Comparison of ENCODE assay signal across 8 cellular contexts in genomic region chr1:42381424-42381673, GRCh38. TPM values are rescaled to one million over a fixed set of nuclear protein-coding genes. Genes with fewer than 3 reads are reported as not detected.
DNase-seq lines count a peak whose midpoint lies in the region; ATAC-seq and TF ChIP-seq lines count a peak whose summit lies in the region.

No MANE protein-coding gene starts in this region.

- H3K4me1 ChIP-seq in CD8-positive, alpha-beta memory T cell (ENCODE audit: insufficient read depth, low read length) = peaks cover 4% of the 10 kb centered on the region
- peaks cover 0 to 25% of the 10 kb centered on the region in 2 experiments; a peak in 3 of 4 replicates for H3K4me1 ChIP-seq in HCT116 (ENCODE audit: control insufficient read depth in 1 of 2, insufficient read depth in 2 of 2, low read length in 2 of 2)
- H3K4me1 ChIP-seq in neural progenitor cell = peaks cover 8% of the 10 kb centered on the region
- H3K4me1 ChIP-seq in ascending aorta = peaks cover 3 to 5% of the 10 kb centered on the region in 2 donors

- intact Hi-C loops in HCT116 (cut with micrococcal nuclease) (no loop called here), ascending aorta (cut with DNase I) (no loop called here)

- no peak for DNase-seq in CD8-positive, alpha-beta memory T cell
- no peak for DNase-seq in HCT116 (ENCODE audit: low read depth, low spot score)
- no peak for DNase-seq in neural progenitor cell (ENCODE audit: low spot score)
- DNase-seq in NCI-H1417 treated with DMSO at 0.1 percent for 48 hours (lab: John Stamatoyannopoulos, UW) = no peak
- DNase-seq in effector CD4-positive, alpha-beta T cell = no peak
- DNase-seq in ascending aorta (ENCODE audit: low spot score in 2 of 2) = no peak
- no peak for DNase-seq in GM19238 (ENCODE audit: insufficient read length, low spot score)

- H3K4me1 Mint-ChIP-seq in CD8-positive, alpha-beta memory T cell = peaks cover 6 to 19% (median 9%) of the 10 kb centered on the region in 3 donors
- H3K4me1 Mint-ChIP-seq in brain (peaks cover 33% of the 10 kb centered on the region), neural progenitor cell (peaks cover 6% of the 10 kb centered on the region)

- H3K9me3 Mint-ChIP-seq in CD8-positive, alpha-beta memory T cell = no peaks in the 10 kb centered on the region
- no peaks in the 10 kb centered on the region for H3K9me3 Mint-ChIP-seq in brain
- H3K9me3 Mint-ChIP-seq in neural progenitor cell = no peaks in the 10 kb centered on the region

- no peaks in the 10 kb centered on the region for H3K9me3 ChIP-seq in CD8-positive, alpha-beta memory T cell (ENCODE audit: low read length)
- H3K9me3 ChIP-seq in HCT116 (ENCODE audit: control insufficient read depth in 1 of 2, insufficient read depth in 1 of 2, low read depth in 1 of 2, low read length in 2 of 2) = no peaks in the 10 kb centered on the region
- H3K9me3 ChIP-seq in neural progenitor cell (ENCODE audit: low read depth) = no peaks in the 10 kb centered on the region
- no peaks in the 10 kb centered on the region for H3K9me3 ChIP-seq in ascending aorta

- H3K9ac ChIP-seq in HCT116 (ENCODE audit: low read length) = no peak overlapping the region; the same call in 1 of the 2 replicates
- H3K9ac ChIP-seq in neural progenitor cell = no peak overlapping the region

- H3K27ac ChIP-seq in CD8-positive, alpha-beta memory T cell (ENCODE audit: low read depth, low read length) = no peak overlapping the region
- no peak overlapping the region for H3K27ac ChIP-seq in HCT116 (ENCODE audit: low read depth, low read length)
- no peak overlapping the region for H3K27ac ChIP-seq in neural progenitor cell
- H3K27ac ChIP-seq in ascending aorta = no peak overlapping the region

- no peaks in the 10 kb centered on the region for H3K27me3 ChIP-seq in CD8-positive, alpha-beta memory T cell (ENCODE audit: insufficient read depth, low read length, poor library complexity, severe bottlenecking)
- H3K27me3 ChIP-seq in HCT116 (ENCODE audit: insufficient read depth, low read length) = no peaks in the 10 kb centered on the region
- peaks cover 51% of the 10 kb centered on the region for H3K27me3 ChIP-seq in neural progenitor cell
- peaks cover 7% of the 10 kb centered on the region for H3K27me3 ChIP-seq in ascending aorta

- CTCF ChIA-PET in CD8-positive, alpha-beta memory T cell (lab: Charles Lee) = no interaction called here
- CTCF ChIA-PET in HCT116 (lab: Charles Lee) = no interaction called here

- H3K4me3 ChIP-seq in CD8-positive, alpha-beta memory T cell (ENCODE audit: low read length) = no peak overlapping the region
- peak overlapping the region; percentile 43 to 61 for H3K4me3 ChIP-seq in HCT116 (replicated peaks in 1 of 2; ENCODE audit: low read depth in 1 of 2, low read length in 2 of 2)
- H3K4me3 ChIP-seq in neural progenitor cell = peak overlapping the region; percentile 79
- H3K4me3 ChIP-seq in ascending aorta = peak overlapping the region in 1 of 2 donors; percentile 82

- no peaks in the 10 kb centered on the region for H3K36me3 ChIP-seq in CD8-positive, alpha-beta memory T cell (ENCODE audit: insufficient read depth, low read length)
- H3K36me3 ChIP-seq in HCT116 (ENCODE audit: control insufficient read depth in 1 of 2, insufficient read depth in 2 of 2, low read length in 2 of 2) = no peaks in the 10 kb centered on the region
- H3K36me3 ChIP-seq in neural progenitor cell = no peaks in the 10 kb centered on the region
- H3K36me3 ChIP-seq in ascending aorta = no peaks in the 10 kb centered on the region

- H3K9me2 ChIP-seq in HCT116 (ENCODE audit: insufficient read depth) = no peaks in the 10 kb centered on the region

- H3F3A ChIP-seq in neural progenitor cell (ENCODE audit: low read depth) = peaks cover 9% of the 10 kb centered on the region

- H3K4me3 Mint-ChIP-seq in CD8-positive, alpha-beta memory T cell = peak overlapping the region in 6 of 7 donors; percentile 52 to 70 (median 67)
- peak overlapping the region; percentile 78 to 89 (median 86) for H3K4me3 Mint-ChIP-seq in brain
- H3K4me3 Mint-ChIP-seq in neural progenitor cell = peak overlapping the region; percentile 80

- TF ChIP-seq RAD21 in HCT116 (IDR thresholded peaks at IDR 0.05; ENCODE audit: low read depth) = no peak

- POLR2A ChIA-PET in CD8-positive, alpha-beta memory T cell (lab: Charles Lee) = no interaction called here
- POLR2A ChIA-PET in HCT116 (lab: Charles Lee) = no interaction called here

- no TSS peak for BruUV-seq in HCT116 (replicated peaks; lab: Mats Ljungman, UMichigan)

- H2AFZ ChIP-seq in HCT116 (ENCODE audit: low read depth, low read length, poor library complexity, severe bottlenecking) = no peak overlapping the region
- peak overlapping the region; percentile 100 for H2AFZ ChIP-seq in neural progenitor cell (replicated peaks)

- TF ChIP-seq CTCF in HCT116 (IDR thresholded peaks at IDR 0.05 in 2 of 3, conservative IDR thresholded peaks at IDR 0.05 in 1 of 3; ENCODE audit: borderline replicate concordance in 1 of 3, insufficient read depth in 1 of 3, low read depth in 2 of 3, low read length in 2 of 3) (no peak), brain (conservative IDR thresholded peaks at IDR 0.05) (no peak), neural progenitor cell (IDR thresholded peaks at IDR 0.05) (no peak), ascending aorta (IDR thresholded peaks at IDR 0.05) (no peak)

- RAD21 ChIA-PET in HCT116 (lab: Charles Lee; ENCODE audit: low non-redundant PET in 1 of 2, low total read pairs in 2 of 2, uncharacterized antibody in 2 of 2, unreplicated experiment in 2 of 2) = no interaction called here

- H3K27me3 Mint-ChIP-seq in CD8-positive, alpha-beta memory T cell = peaks cover 28 to 63% of the 10 kb centered on the region in 2 donors
- H3K27me3 Mint-ChIP-seq in brain (peaks cover 9% of the 10 kb centered on the region), neural progenitor cell (ENCODE audit: insufficient read depth, low read depth) (peaks cover 24% of the 10 kb centered on the region)

- H4K20me1 ChIP-seq in HCT116 (ENCODE audit: insufficient read depth) (no peaks in the 10 kb centered on the region), neural progenitor cell (ENCODE audit: low read depth) (no peaks in the 10 kb centered on the region)

- H3K27ac Mint-ChIP-seq in CD8-positive, alpha-beta memory T cell = peak overlapping the region in 1 of 8 donors; percentile 11
- H3K27ac Mint-ChIP-seq in brain (peak overlapping the region in 2 of 5 experiments; percentile 53 to 72), neural progenitor cell (no peak overlapping the region)

- no peak for TF ChIP-seq POLR2A in HCT116 (IDR thresholded peaks at IDR 0.05; ENCODE audit: borderline replicate concordance, extremely low read depth, insufficient read depth, insufficient read length)

- ATAC-seq in HCT116 = no peak

- H3K4me2 ChIP-seq in HCT116 (ENCODE audit: low read length) (peak overlapping the region; percentile 85), neural progenitor cell (peak overlapping the region; percentile 100)

- H3K36me3 Mint-ChIP-seq in CD8-positive, alpha-beta memory T cell = no peaks in the 10 kb centered on the region
- H3K36me3 Mint-ChIP-seq in brain (no peaks in the 10 kb centered on the region), neural progenitor cell (no peaks in the 10 kb centered on the region)

- H3K79me2 ChIP-seq in HCT116 (ENCODE audit: insufficient read depth, low read length) (no peaks in the 10 kb centered on the region), neural progenitor cell (ENCODE audit: low read depth) (no peaks in the 10 kb centered on the region)

TF ChIP-seq in HCT116, 20 proteins besides CTCF, POLR2A, EP300 and RAD21 (continues in another document):
- TF ChIP-seq SRF (IDR thresholded peaks at IDR 0.05; ENCODE audit: low read depth) = no peak
- TF ChIP-seq EZH2phosphoT487 (IDR thresholded peaks at IDR 0.05; ENCODE audit: borderline replicate concordance) = no peak
- no peak for TF ChIP-seq SIN3A (IDR thresholded peaks at IDR 0.05; ENCODE audit: low read depth)
- TF ChIP-seq ATF3 (IDR thresholded peaks at IDR 0.05) = no peak
- no peak for TF ChIP-seq MAX (IDR thresholded peaks at IDR 0.05)
- no peak for TF ChIP-seq ELF1 (IDR thresholded peaks at IDR 0.05; ENCODE audit: borderline replicate concordance, low read depth)
- TF ChIP-seq EGR1 (IDR thresholded peaks at IDR 0.05; ENCODE audit: low read depth) = no peak
- no peak for TF ChIP-seq FOSL1 (IDR thresholded peaks at IDR 0.05; ENCODE audit: low read depth)

RNA-seq across cellular contexts. Expression of gene RIMKLA, which starts 0.8 kb away (rescaled TPM):
- 1 to 10 TPM; 1.4 to 2.0 TPM for total RNA-seq in CD8-positive, alpha-beta memory T cell
- 0.24 TPM for polyA plus RNA-seq in CD8-positive, alpha-beta memory T cell
- 4.9 TPM for total RNA-seq in HCT116 (2021; ENCODE audit: unreplicated experiment)
- polyA plus RNA-seq in HCT116 (2012) = 3.7 and 5.1 TPM in 2 replicates
- polyA plus RNA-seq in brain (ENCODE audit: insufficient read depth, low read depth, low replicate concordance) = 29.9 TPM
- total RNA-seq in neural progenitor cell (ENCODE audit: low replicate concordance) = 5.1 and 5.4 TPM in 2 replicates
- total RNA-seq in ascending aorta = 2.7 TPM

RNA-seq across cellular contexts. Expression of gene FOXJ3, which starts 46.3 kb away (rescaled TPM):
- total RNA-seq in CD8-positive, alpha-beta memory T cell = 10 to 100 TPM; 48.0 to 48.3 TPM
- polyA plus RNA-seq in CD8-positive, alpha-beta memory T cell = 35.7 TPM
- total RNA-seq in HCT116 (2021; ENCODE audit: unreplicated experiment) (51.1 TPM), neural progenitor cell (ENCODE audit: low replicate concordance) (48.8 and 58.5 TPM in 2 replicates), ascending aorta (62.8 TPM)
- 18.0 and 18.9 TPM in 2 replicates for polyA plus RNA-seq in HCT116 (2012)
- 44.2 TPM for polyA plus RNA-seq in brain (ENCODE audit: insufficient read depth, low read depth, low replicate concordance)
